In genomic region chr5:68182534-68182933, GRCh38 we compare ENCODE assay signal across 19 cellular contexts. TPM values are rescaled to one million over a fixed set of nuclear protein-coding genes. Genes with fewer than 3 reads are reported as not detected.
A peak's percentile ranks its signal among the peaks of the same experiment; 100 is the strongest.
DNase-seq lines count a peak whose midpoint lies in the region; ATAC-seq, FAIRE-seq and TF ChIP-seq lines count a peak whose summit lies in the region.
"Had no signal": no experiment of that assay in that cellular context is flagged by ENCODE, and none has a peak within 500 bp of the region (broad histone marks: within the 10 kb centered on the region; RNA-seq: fewer than 3 reads in every experiment).

No MANE protein-coding gene starts in this region.

- WGBS in H1 (ENCODE audit: extremely low coverage in 1 of 2, insufficient coverage in 1 of 2, insufficient read length in 1 of 2, insufficient replicate concordance in 2 of 2, low coverage in 1 of 2, low lambda C conversion rate in 2 of 2, missing lambda C conversion rate in 1 of 2), 2 experiments: 85% methylated on average over 3 of the region's 3 CpGs; no CpG with 5 or more reads in 1 of the 2 experiments
- no CpG with 5 or more reads among the region's 3 CpGs for WGBS in trophoblast cell (ENCODE audit: extremely low coverage, insufficient coverage, insufficient read length)

- H3K36me3 ChIP-seq in H1 (ENCODE audit: control insufficient read depth in 2 of 4, insufficient read depth in 4 of 4, low read length in 3 of 4): no peaks in the 10 kb centered on the region
- no peaks in the 10 kb centered on the region for H3K36me3 ChIP-seq in trophoblast cell (ENCODE audit: control insufficient read depth in 1 of 2, insufficient read depth in 2 of 2, low read length in 2 of 2)
- H3K36me3 ChIP-seq: HAP-1 had no signal

- H2BK12ac ChIP-seq in H1 (ENCODE audit: low read depth, low read length) (no peak overlapping the region), trophoblast cell (ENCODE audit: low read length) (peak overlapping the region; percentile 62)

- H2BK5ac ChIP-seq in H1 (ENCODE audit: low read depth, low read length): no peak overlapping the region
- H2BK5ac ChIP-seq in trophoblast cell (ENCODE audit: low read depth, low read length, poor library complexity): no peak overlapping the region

- H3K14ac ChIP-seq in H1 (ENCODE audit: insufficient read length) (no peak overlapping the region), trophoblast cell (ENCODE audit: low read length) (peak overlapping the region; percentile 35)

- H2AK5ac ChIP-seq in H1 (ENCODE audit: low read depth, low read length) (no peak overlapping the region), trophoblast cell (ENCODE audit: low read length) (peak overlapping the region; percentile 18)

- H4K5ac ChIP-seq in H1 (ENCODE audit: insufficient read length, low read depth, low read length): no peak overlapping the region

- peak; percentile 54 for ATAC-seq in GM21447 (IDR thresholded peaks at IDR 0.05; ENCODE audit: unreplicated experiment)
- no peak for ATAC-seq in GM18519 (IDR thresholded peaks at IDR 0.05; ENCODE audit: low FRiP score, unreplicated experiment)
- ATAC-seq: Panc1, Right ventricle myocardium inferior had no signal

- no peak overlapping the region for H3K4ac ChIP-seq in H1 (replicated peaks; ENCODE audit: insufficient read length, low read depth, low read length)
- H3K4ac ChIP-seq in trophoblast cell (ENCODE audit: low read depth, low read length): no peak overlapping the region

- CTCF ChIA-PET in H1 (lab: Charles Lee; ENCODE audit: partially characterized antibody): interaction anchor here (0.8 to 1.6 kb wide), 2 partner anchors 11 to 64 kb away, joined by 3 read pairs; no protein-coding TSS in a partner anchor

- H3K9ac ChIP-seq in H1 (replicated peaks in 1 of 4; ENCODE audit: extremely low read depth in 1 of 4, low read depth in 3 of 4, low read length in 3 of 4): no peak overlapping the region
- H3K9ac ChIP-seq in trophoblast cell (ENCODE audit: low read length): no peak overlapping the region

- H3K4me2 ChIP-seq in H1 (ENCODE audit: insufficient read depth in 1 of 2, low read depth in 2 of 2, low read length in 2 of 2) (no peak overlapping the region), trophoblast cell (ENCODE audit: low read length) (no peak overlapping the region)

- H3K27ac ChIP-seq in H1 (ENCODE audit: low read depth, low read length) (no peak overlapping the region), trophoblast cell (ENCODE audit: low read depth, low read length) (no peak overlapping the region)
- H3K27ac ChIP-seq: 22Rv1 had no signal

- no peak for TF ChIP-seq POLR2A in H1 (IDR thresholded peaks at IDR 0.05; ENCODE audit: control extremely low read depth in 1 of 2, low read depth in 2 of 2, low read length in 2 of 2)

- H2BK15ac ChIP-seq in H1 (ENCODE audit: low read length): peak overlapping the region; percentile 40; the same call in 1 of the 2 replicates

- H3K27me3 ChIP-seq in H1 (replicated peaks in 1 of 4; ENCODE audit: control insufficient read depth in 3 of 4, extremely low read depth in 1 of 4, insufficient read depth in 3 of 4, low read length in 3 of 4): no peaks in the 10 kb centered on the region
- H3K27me3 ChIP-seq in trophoblast cell (ENCODE audit: insufficient read depth, low read length): no peaks in the 10 kb centered on the region

- H3K4me1 ChIP-seq in H1 (replicated peaks in 1 of 4; ENCODE audit: control insufficient read depth in 3 of 4, insufficient read depth in 4 of 4, low read length in 3 of 4) (no peaks in the 10 kb centered on the region), trophoblast cell (ENCODE audit: control insufficient read depth in 1 of 2, insufficient read depth in 2 of 2, low read length in 2 of 2) (peaks cover 3 to 12% of the 10 kb centered on the region in 2 experiments)
- H3K4me1 ChIP-seq: HAP-1 had no signal

- POLR2A ChIA-PET in H1 (lab: Charles Lee; ENCODE audit: partially characterized antibody): no interaction called here

- H2BK120ac ChIP-seq in H1 (replicated peaks; ENCODE audit: low read depth, low read length) (no peak overlapping the region), trophoblast cell (ENCODE audit: insufficient read depth, low read length, poor library complexity) (no peak overlapping the region)

- no peak overlapping the region for H4K12ac ChIP-seq in trophoblast cell (ENCODE audit: low read depth, low read length)

- H3K9me3 ChIP-seq in H1 (ENCODE audit: insufficient read depth in 2 of 2, low read depth in 1 of 2, low read length in 1 of 2) (peaks cover 0 to 5% of the 10 kb centered on the region in 2 experiments; a peak in 1 of 4 replicates), trophoblast cell (ENCODE audit: insufficient read depth, low read depth, low read length) (no peaks in the 10 kb centered on the region)
- H3K9me3 ChIP-seq: HAP-1 had no signal

- H4K8ac ChIP-seq in H1 (ENCODE audit: extremely low read depth, insufficient read depth, low read length) (no peak overlapping the region), trophoblast cell (ENCODE audit: low read depth, low read length) (no peak overlapping the region)

- H3K23me2 ChIP-seq in H1 (ENCODE audit: low read depth, low read length): no peaks in the 10 kb centered on the region

- H2BK20ac ChIP-seq in H1 (ENCODE audit: low read length): no peak overlapping the region

- no peak for TF ChIP-seq RAD21 in H1 (IDR thresholded peaks at IDR 0.05 in 1 of 2, conservative IDR thresholded peaks at IDR 0.05 in 1 of 2; ENCODE audit: low read depth in 2 of 2, low read length in 2 of 2)

- no peak overlapping the region for H3K56ac ChIP-seq in H1 (replicated peaks; ENCODE audit: insufficient read length, low read depth, low read length)

- H3K79me2 ChIP-seq in H1 (ENCODE audit: control insufficient read depth in 1 of 2, insufficient read depth in 2 of 2, low read length in 2 of 2): no peaks in the 10 kb centered on the region
- no peaks in the 10 kb centered on the region for H3K79me2 ChIP-seq in trophoblast cell (ENCODE audit: control insufficient read depth, insufficient read depth, low read length, poor library complexity)

- TF ChIP-seq EP300 in H1 (IDR thresholded peaks at IDR 0.05; ENCODE audit: borderline replicate concordance in 1 of 2, low read depth in 2 of 2, low read length in 2 of 2): no peak

- FAIRE-seq in H1 (lab: Jason Lieb, UNC): no peak

- H4K20me1 ChIP-seq in H1 (replicated peaks in 1 of 2; ENCODE audit: control insufficient read depth in 1 of 2, insufficient read depth in 2 of 2, low read length in 2 of 2): no peaks in the 10 kb centered on the region

- no peak overlapping the region for H3K18ac ChIP-seq in H1 (ENCODE audit: extremely low read depth, low read length)
- H3K18ac ChIP-seq in trophoblast cell (ENCODE audit: low read length): no peak overlapping the region

- H2AFZ ChIP-seq in H1 (ENCODE audit: low read length) (no peak overlapping the region), trophoblast cell (ENCODE audit: insufficient read depth, low read length, poor library complexity) (no peak overlapping the region)

- DNase-seq in DMS53 (lab: John Stamatoyannopoulos, UW) (peak; percentile 10), DMS53 treated with DMSO at 0.1 percent for 48 hours (lab: John Stamatoyannopoulos, UW; ENCODE audit: unreplicated experiment) (no peak), H1 (ENCODE audit: low read depth in 1 of 2, low spot score in 2 of 2) (no peak), trophoblast cell (no peak), DMS 273 (lab: John Stamatoyannopoulos, UW; ENCODE audit: unreplicated experiment) (no peak), pons (ENCODE audit: low spot score) (no peak)
- DNase-seq: CD4-positive, alpha-beta memory T cell; GDM1; KBM-7; MV-4-11; NCI-H1417; NCI-H1930; NCI-H446 had no signal

- H3K79me1 ChIP-seq in H1 (ENCODE audit: low read depth, low read length) (no peaks in the 10 kb centered on the region), trophoblast cell (ENCODE audit: low read length) (peaks cover 11% of the 10 kb centered on the region)

- no peak for TF ChIP-seq CTCF in H1 (IDR thresholded peaks at IDR 0.05; ENCODE audit: control extremely low read depth in 1 of 3, insufficient read depth in 1 of 3, low read depth in 1 of 3, low read length in 3 of 3)

- H4K91ac ChIP-seq in H1 (replicated peaks; ENCODE audit: insufficient read length, low read length) (no peak overlapping the region), trophoblast cell (ENCODE audit: low read depth, low read length) (no peak overlapping the region)

- H3K4me3 ChIP-seq in H1 (ENCODE audit: extremely low read depth in 1 of 4, insufficient read depth in 2 of 4, low read depth in 3 of 4, low read length in 4 of 4): no peak overlapping the region
- no peak overlapping the region for H3K4me3 ChIP-seq in trophoblast cell (ENCODE audit: low read depth, low read length)
- H3K4me3 ChIP-seq: HAP-1 had no signal

- H3K23ac ChIP-seq in H1 (ENCODE audit: insufficient read length): no peak overlapping the region
- H3K23ac ChIP-seq in trophoblast cell (ENCODE audit: low read length): no peak overlapping the region

TF ChIP-seq in H1, 55 proteins besides CTCF, POLR2A, EP300 and RAD21:
- TF ChIP-seq USF2 (IDR thresholded peaks at IDR 0.05; ENCODE audit: low read length) (no peak), BACH1 (IDR thresholded peaks at IDR 0.05; ENCODE audit: low read length) (no peak)
TF ChIP-seq in H1: peak in this region for 0.

RNA-seq across cellular contexts. Expression of gene PIK3R1, which starts 33.0 kb away (rescaled TPM):
- total RNA-seq in H1 (2021; fragmentation: NEBNext Ultra II Directional; extraction: Animal tissue kit (Norgen Biotek cat#: 25700)): 10.5 and 13.7 TPM in 2 replicates
- polyA plus RNA-seq in H1 (2011; rRNA removed): 1.8 and 2.3 TPM in 2 replicates
- 2.6 TPM for polyA plus RNA-seq in H1 (2011; cell fraction: cytosol; rRNA removed)
- 4.1 TPM for polyA plus RNA-seq in H1 (2011; cell fraction: nucleus; rRNA removed)
- 4.4 to 6.4 TPM (median 5.7 TPM) in 4 replicates for polyA plus RNA-seq in H1 (2012, experiment 1 of 2)
- polyA plus RNA-seq in H1 (2012, experiment 2 of 2): 1.2 TPM
- 6.9 TPM for polyA plus RNA-seq in H1 (2013, experiment 1 of 2)
- polyA plus RNA-seq in H1 (2013, experiment 2 of 2): 7.3 TPM
- 13.0 and 13.9 TPM in 2 replicates for polyA minus RNA-seq in H1 (2011; rRNA and poly(A)+ RNA removed)
- 7.8 TPM for polyA minus RNA-seq in H1 (2011; cell fraction: cytosol; rRNA and poly(A)+ RNA removed)
- 13.1 TPM for polyA minus RNA-seq in H1 (2011; cell fraction: nucleus; rRNA and poly(A)+ RNA removed)
- 94.8 and 100 TPM in 2 replicates for polyA plus RNA-seq in trophoblast cell (2013)
